28 cellular contexts compared by ENCODE assay signal in the genomic region with DNA sequence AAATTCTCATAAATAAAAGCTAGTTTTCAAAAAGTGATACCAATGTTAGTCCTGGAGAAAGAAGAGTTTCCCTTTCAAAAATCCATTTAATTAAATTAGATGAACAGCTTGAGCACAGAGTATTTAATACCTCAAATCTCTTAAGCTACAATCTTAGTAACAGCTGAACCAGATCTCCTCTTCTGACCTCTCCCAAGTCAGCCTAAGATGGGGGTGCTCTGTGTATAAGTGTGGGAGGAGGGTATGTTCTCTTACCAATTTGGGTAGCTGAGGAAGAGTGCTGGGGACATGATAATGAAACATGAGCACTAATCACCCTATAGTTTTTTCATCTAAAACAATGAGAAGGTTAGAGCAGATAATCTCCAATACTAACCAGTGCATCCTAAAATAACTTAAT. TPM values are rescaled to one million over a fixed set of nuclear protein-coding genes. Genes with fewer than 3 reads are reported as not detected.
DNase-seq lines count a peak whose midpoint lies in the region; ATAC-seq, FAIRE-seq and TF ChIP-seq lines count a peak whose summit lies in the region.
"Had no signal": no experiment of that assay in that cellular context is flagged by ENCODE, and none has a peak within 500 bp of the region (broad histone marks: within the 10 kb centered on the region; RNA-seq: fewer than 3 reads in every experiment).

No MANE protein-coding gene starts in this region.

- no peak overlapping the region for H3K4me3 Mint-ChIP-seq in stimulated activated effector memory CD8-positive, alpha-beta T cell treated with anti-CD3 and anti-CD28 coated beads, Interleukin-12 subunit alpha, Interleukin-12 subunit beta, amount 100 ng/mL, for 72 hours
- H3K4me3 Mint-ChIP-seq in glutamatergic neuron (ENCODE audit: unreplicated experiment): no peak overlapping the region
- H3K4me3 Mint-ChIP-seq: CD14-positive monocyte; CD4-positive, alpha-beta memory T cell; CD4-positive, CD25-positive, alpha-beta regulatory T cell; CD8-positive, alpha-beta memory T cell had no signal

- no peaks in the 10 kb centered on the region for H3K4me1 Mint-ChIP-seq in stimulated activated effector memory CD8-positive, alpha-beta T cell treated with anti-CD3 and anti-CD28 coated beads, Interleukin-12 subunit alpha, Interleukin-12 subunit beta, amount 100 ng/mL, for 72 hours
- no peaks in the 10 kb centered on the region for H3K4me1 Mint-ChIP-seq in glutamatergic neuron (ENCODE audit: low read depth, unreplicated experiment)
- H3K4me1 Mint-ChIP-seq: CD14-positive monocyte; CD4-positive, alpha-beta memory T cell; CD4-positive, CD25-positive, alpha-beta regulatory T cell; CD8-positive, alpha-beta memory T cell had no signal

- H3K27ac Mint-ChIP-seq in stimulated activated effector memory CD8-positive, alpha-beta T cell treated with anti-CD3 and anti-CD28 coated beads, Interleukin-12 subunit alpha, Interleukin-12 subunit beta, amount 100 ng/mL, for 72 hours: no peak overlapping the region
- no peak overlapping the region for H3K27ac Mint-ChIP-seq in glutamatergic neuron (ENCODE audit: unreplicated experiment)
- H3K27ac Mint-ChIP-seq: CD14-positive monocyte; CD4-positive, alpha-beta memory T cell; CD4-positive, CD25-positive, alpha-beta regulatory T cell; CD8-positive, alpha-beta memory T cell had no signal

- H3K36me3 Mint-ChIP-seq in stimulated activated effector memory CD8-positive, alpha-beta T cell treated with anti-CD3 and anti-CD28 coated beads, Interleukin-12 subunit alpha, Interleukin-12 subunit beta, amount 100 ng/mL, for 72 hours: no peaks in the 10 kb centered on the region
- H3K36me3 Mint-ChIP-seq in glutamatergic neuron (ENCODE audit: unreplicated experiment): no peaks in the 10 kb centered on the region
- H3K36me3 Mint-ChIP-seq: CD14-positive monocyte; CD4-positive, alpha-beta memory T cell; CD4-positive, CD25-positive, alpha-beta regulatory T cell had no signal

- DNase-seq in D721Med (ENCODE audit: insufficient read length, low spot score) (no peak), NCI-H524 treated with DMSO at 0.1 percent for 48 hours (lab: John Stamatoyannopoulos, UW) (peak; percentile 71), NCI-H82 treated with DMSO at 0.1 percent for 48 hours (lab: John Stamatoyannopoulos, UW; ENCODE audit: unreplicated experiment) (peak; percentile 97), glutamatergic neuron (no peak)
- DNase-seq in activated T-cell treated with anti-CD3 and anti-CD28 coated beads, Interleukin-2, amount 50 U/mL, for 48 hours: no peak
- no peak for DNase-seq in activated CD4-positive, alpha-beta T cell treated with anti-CD3 and anti-CD28 coated beads for 1 hour
- DNase-seq in stimulated activated effector memory CD8-positive, alpha-beta T cell treated with anti-CD3 and anti-CD28 coated beads, Interleukin-12 subunit alpha, Interleukin-12 subunit beta, amount 100 ng/mL, for 72 hours (ENCODE audit: low spot score in 2 of 2): no peak
- DNase-seq: 8988T; ACHN; BE2C; C1 segment of cervical spinal cord; CD4-positive, alpha-beta memory T cell; CD4-positive, CD25-positive, alpha-beta regulatory T cell; CD8-positive, alpha-beta memory T cell; COR-L47; DMS 273 treated with DMSO at 0.1 percent for 48 hours; DMS153; DMS53; DMS79; DND-41; EL; GDM1 had no signal

- no peaks in the 10 kb centered on the region for H3K27me3 Mint-ChIP-seq in glutamatergic neuron (ENCODE audit: unreplicated experiment)
- H3K27me3 Mint-ChIP-seq: CD4-positive, alpha-beta memory T cell had no signal

- peak; percentile 92 for FAIRE-seq in D721Med (lab: Jason Lieb, UNC)
- FAIRE-seq: A204.1, GM12878, GM12892, GM18507 had no signal

- H3K9me3 Mint-ChIP-seq in stimulated activated effector memory CD8-positive, alpha-beta T cell treated with anti-CD3 and anti-CD28 coated beads, Interleukin-12 subunit alpha, Interleukin-12 subunit beta, amount 100 ng/mL, for 72 hours: no peaks in the 10 kb centered on the region
- H3K9me3 Mint-ChIP-seq in glutamatergic neuron (ENCODE audit: unreplicated experiment): no peaks in the 10 kb centered on the region
- H3K9me3 Mint-ChIP-seq: CD14-positive monocyte; CD4-positive, alpha-beta memory T cell; CD4-positive, CD25-positive, alpha-beta regulatory T cell; CD8-positive, alpha-beta memory T cell had no signal

- no peak for TF ChIP-seq CTCF in D721Med (IDR thresholded peaks at IDR 0.05; ENCODE audit: insufficient read depth, missing control alignments)
- TF ChIP-seq CTCF in glutamatergic neuron (IDR thresholded peaks at IDR 0.05; ENCODE audit: partially characterized antibody, unreplicated experiment): no peak

- no peak for ATAC-seq in stimulated activated effector memory CD8-positive, alpha-beta T cell treated with anti-CD3 and anti-CD28 coated beads, Interleukin-12 subunit alpha, Interleukin-12 subunit beta, amount 100 ng/mL, for 72 hours
- ATAC-seq: GM12878 had no signal

RNA-seq across cellular contexts. Expression of gene TPH1, which starts 9.6 kb away (rescaled TPM):
- total RNA-seq in glutamatergic neuron (ENCODE audit: unreplicated experiment): 0.83 TPM
- total RNA-seq: G401 had no signal

RNA-seq across cellular contexts. Expression of gene SERGEF, which starts 23.6 kb away (rescaled TPM):
- 42.5 TPM for total RNA-seq in glutamatergic neuron (ENCODE audit: unreplicated experiment)

Comparison
In these comparisons a context has a peak if more than half of its experiments do, and no peak if none do; other contexts are left out.
1. DNase-seq: peak in NCI-H524 treated with DMSO at 0.1 percent for 48 hours (single experiment) and NCI-H82 treated with DMSO at 0.1 percent for 48 hours (single experiment); none in D721Med (single experiment), activated T-cell treated with anti-CD3 and anti-CD28 coated beads, Interleukin-2, amount 50 U/mL, for 48 hours (0 of 2), activated CD4-positive, alpha-beta T cell treated with anti-CD3 and anti-CD28 coated beads for 1 hour (single experiment), stimulated activated effector memory CD8-positive, alpha-beta T cell treated with anti-CD3 and anti-CD28 coated beads, Interleukin-12 subunit alpha, Interleukin-12 subunit beta, amount 100 ng/mL, for 72 hours (0 of 2) and glutamatergic neuron (single experiment).